In the genomic region with DNA sequence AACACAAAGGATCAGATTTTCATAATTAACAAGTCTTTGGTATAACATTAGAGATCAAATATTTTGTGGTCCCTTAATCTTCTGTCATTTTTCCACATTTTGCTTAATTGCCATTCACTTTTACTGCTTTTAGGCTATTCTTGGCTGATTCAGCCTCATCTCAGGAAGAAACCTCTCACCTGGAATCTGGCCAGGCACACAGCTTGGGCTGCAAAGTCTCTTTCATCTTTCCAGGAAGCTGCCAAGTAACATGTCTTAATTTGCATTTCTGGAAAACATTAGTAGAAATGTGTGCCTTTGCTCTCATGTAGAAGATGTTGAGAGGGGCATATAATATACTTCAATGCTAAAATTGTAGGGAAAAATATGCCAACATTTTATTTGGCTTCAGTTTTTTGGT, we compare ENCODE assay signal across 16 cellular contexts.
DNase-seq lines count a peak whose midpoint lies in the region; ATAC-seq and TF ChIP-seq lines count a peak whose summit lies in the region.
"Had no signal": no experiment of that assay in that cellular context is flagged by ENCODE, and none has a peak within 500 bp of the region (broad histone marks: within the 10 kb centered on the region; RNA-seq: fewer than 3 reads in every experiment).

No MANE protein-coding gene starts in this region.

- H3K4me2 ChIP-seq in HCT116 (ENCODE audit: low read length): no peak overlapping the region

- H3K9me3 ChIP-seq in HCT116 (ENCODE audit: control insufficient read depth in 1 of 2, insufficient read depth in 1 of 2, low read depth in 1 of 2, low read length in 2 of 2): no peaks in the 10 kb centered on the region
- H3K9me3 ChIP-seq: HAP-1, upper lobe of left lung had no signal

- TF ChIP-seq CTCF in HCT116 (IDR thresholded peaks at IDR 0.05 in 2 of 3, conservative IDR thresholded peaks at IDR 0.05 in 1 of 3; ENCODE audit: borderline replicate concordance in 1 of 3, insufficient read depth in 1 of 3, low read depth in 2 of 3, low read length in 2 of 3): no peak

- no peak for TF ChIP-seq RAD21 in HCT116 (IDR thresholded peaks at IDR 0.05; ENCODE audit: low read depth)

- H2AFZ ChIP-seq in HCT116 (ENCODE audit: low read depth, low read length, poor library complexity, severe bottlenecking): no peak overlapping the region

- H3K4me1 ChIP-seq in HCT116 (ENCODE audit: control insufficient read depth in 1 of 2, insufficient read depth in 2 of 2, low read length in 2 of 2): no peaks in the 10 kb centered on the region
- H3K4me1 ChIP-seq: HAP-1, upper lobe of left lung had no signal

- RAD21 ChIA-PET in HCT116 (lab: Charles Lee; ENCODE audit: low non-redundant PET in 1 of 2, low total read pairs in 2 of 2, uncharacterized antibody in 2 of 2, unreplicated experiment in 2 of 2): no interaction called here

- H3K9ac ChIP-seq in HCT116 (ENCODE audit: low read length): no peak overlapping the region

- BruUV-seq in HCT116 (replicated peaks; lab: Mats Ljungman, UMichigan): no TSS peak

- no peaks in the 10 kb centered on the region for H4K20me1 ChIP-seq in HCT116 (ENCODE audit: insufficient read depth)

- CTCF ChIA-PET in HCT116 (lab: Charles Lee): no interaction called here

- ATAC-seq in HCT116: no peak
- ATAC-seq in HG02571 (IDR thresholded peaks at IDR 0.05; ENCODE audit: unreplicated experiment): no peak
- no peak for ATAC-seq in GM21423 (IDR thresholded peaks at IDR 0.05; ENCODE audit: unreplicated experiment)
- ATAC-seq in GM21737 (IDR thresholded peaks at IDR 0.05; ENCODE audit: unreplicated experiment): no peak
- ATAC-seq: activated CD8-positive, alpha-beta T cell treated with anti-CD3 and anti-CD28 coated beads for 36 hours; activated T-cell treated with anti-CD3 and anti-CD28 coated beads, Interleukin-2, amount 50 U/mL, for 72 hours; natural killer cell treated with Interleukin-12 subunit alpha and Interleukin-12 subunit beta and Interleukin-15 and Interleukin-18, amount 100 ng/mL, for 72 hours; stimulated activated memory B cell treated with anti-CD40 and anti-IgM and Interleukin-4, amounts not matched to agents 10 μg/mL and 1 μg/mL and 100 μg/mL, for 72 hours had no signal

- intact Hi-C loops in HCT116 (cut with micrococcal nuclease): no loop called here

- TF ChIP-seq POLR2A in HCT116 (IDR thresholded peaks at IDR 0.05; ENCODE audit: borderline replicate concordance, extremely low read depth, insufficient read depth, insufficient read length): no peak

- no peaks in the 10 kb centered on the region for H3K9me2 ChIP-seq in HCT116 (ENCODE audit: insufficient read depth)

- no peak overlapping the region for H3K4me3 ChIP-seq in HCT116 (replicated peaks in 1 of 2; ENCODE audit: low read depth in 1 of 2, low read length in 2 of 2)
- H3K4me3 ChIP-seq: HAP-1, upper lobe of left lung had no signal

- H3K36me3 ChIP-seq in HCT116 (ENCODE audit: control insufficient read depth in 1 of 2, insufficient read depth in 2 of 2, low read length in 2 of 2): no peaks in the 10 kb centered on the region
- H3K36me3 ChIP-seq: HAP-1, upper lobe of left lung had no signal

- POLR2A ChIA-PET in HCT116 (lab: Charles Lee): no interaction called here

- H3K79me2 ChIP-seq in HCT116 (ENCODE audit: insufficient read depth, low read length): no peaks in the 10 kb centered on the region

- no peaks in the 10 kb centered on the region for H3K27me3 ChIP-seq in HCT116 (ENCODE audit: insufficient read depth, low read length)
- H3K27me3 ChIP-seq: upper lobe of left lung had no signal

- no peak overlapping the region for H3K27ac ChIP-seq in HCT116 (ENCODE audit: low read depth, low read length)
- H3K27ac ChIP-seq: upper lobe of left lung, VCaP had no signal

- DNase-seq in HCT116 (ENCODE audit: low read depth, low spot score) (no peak), anterior cingulate cortex (lab: John Stamatoyannopoulos, UW) (peak in 48 of 58 donors; percentile 1 to 81 (median 44)), hippocampal formation (lab: John Stamatoyannopoulos, UW) (peak; percentile 19 to 32), putamen (ENCODE audit: low spot score) (peak; percentile 36), SKM-1 treated with dmso at 0.1 percent for 144 hours (lab: John Stamatoyannopoulos, UW; ENCODE audit: unreplicated experiment) (no peak)
- DNase-seq: activated CD8-positive, alpha-beta T cell treated with anti-CD3 and anti-CD28 coated beads for 36 hours; activated T-cell treated with anti-CD3 and anti-CD28 coated beads, Interleukin-2, amount 50 U/mL, for 72 hours; NCI-H146; upper lobe of left lung had no signal

TF ChIP-seq in HCT116, 20 proteins besides CTCF, POLR2A, EP300 and RAD21:
- TF ChIP-seq TCF7L2 (IDR thresholded peaks at IDR 0.05; ENCODE audit: borderline replicate concordance, extremely low read depth, insufficient read depth, insufficient read length) (peak; percentile 71), EZH2 (IDR thresholded peaks at IDR 0.05) (no peak)

Comparison
In these comparisons a context has a peak if more than half of its experiments do, and no peak if none do; other contexts are left out.
1. DNase-seq: peak in anterior cingulate cortex (48 of 58), hippocampal formation (2 of 2) and putamen (single experiment); none in HCT116 (single experiment) and SKM-1 treated with dmso at 0.1 percent for 144 hours (single experiment).